In the genomic region with DNA sequence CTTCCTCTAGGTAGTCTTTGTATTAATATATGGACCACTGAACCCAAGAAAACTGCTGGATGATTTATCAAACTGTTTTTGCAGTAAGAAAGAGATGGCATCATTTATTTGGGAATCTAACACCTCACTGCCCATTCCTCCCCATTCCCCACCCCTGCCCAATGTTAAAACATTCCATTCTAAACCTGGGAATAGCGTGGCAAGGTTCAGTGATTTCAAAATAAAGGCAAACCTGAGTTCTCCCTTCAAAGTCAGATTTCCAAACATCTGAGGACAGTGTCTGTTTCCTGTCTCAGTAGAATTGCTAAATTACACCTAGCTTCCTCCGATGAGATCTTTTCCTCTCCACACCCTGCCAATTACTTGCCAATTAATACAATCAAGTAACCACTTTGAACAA, we compare ENCODE assay signal across 18 cellular contexts.
DNase-seq lines count a peak whose midpoint lies in the region; ATAC-seq, FAIRE-seq and TF ChIP-seq lines count a peak whose summit lies in the region.
"Had no signal": no experiment of that assay in that cellular context is flagged by ENCODE, and none has a peak within 500 bp of the region (broad histone marks: within the 10 kb centered on the region; RNA-seq: fewer than 3 reads in every experiment).

No MANE protein-coding gene starts in this region.

- no peaks in the 10 kb centered on the region for H3K36me3 Mint-ChIP-seq in astrocyte (ENCODE audit: low read depth, unreplicated experiment)
- H3K36me3 Mint-ChIP-seq: IgD-negative memory B cell had no signal

- in situ Hi-C loops in HepG2 (cut with HindIII; ENCODE audit: extremely low pct_ligation_motif_present, low pct_unique_long_range_greater_than_20kb) = no loop called here

- H3K4me3 Mint-ChIP-seq in astrocyte (ENCODE audit: unreplicated experiment) = no peak overlapping the region
- H3K4me3 Mint-ChIP-seq: IgD-negative memory B cell had no signal

- CTCF ChIA-PET in HepG2 (lab: Yijun Ruan, JAX; ENCODE audit: low intra/inter-chr PET ratio, low total read pairs) = no interaction called here

- H3K9ac ChIP-seq in astrocyte (ENCODE audit: low read length) = no peak overlapping the region
- H3K9ac ChIP-seq in HepG2 (ENCODE audit: insufficient read depth, low read depth, low read length) = peak overlapping the region; percentile 19; the same call in 1 of the 2 replicates
- H3K9ac ChIP-seq: BLaER1 treated with 17β-estradiol and CSF1 and Interleukin-3, amounts not matched to agents 10 nM and 100 nM had no signal

- no peak for TF ChIP-seq EP300 in HepG2 (IDR thresholded peaks at IDR 0.05; ENCODE audit: low read depth in 2 of 2, low read length in 2 of 2)
- TF ChIP-seq EP300 in HepG2 (CRISPR knock-in tag; IDR thresholded peaks at IDR 0.05; ENCODE audit: borderline replicate concordance) = no peak

- peaks cover 4% of the 10 kb centered on the region for H3K4me1 Mint-ChIP-seq in astrocyte (ENCODE audit: low read depth, unreplicated experiment)
- H3K4me1 Mint-ChIP-seq: IgD-negative memory B cell had no signal

- TF ChIP-seq CTCF in HL-60 (IDR thresholded peaks at IDR 0.05; ENCODE audit: insufficient read depth, low read length) = no peak
- no peak for TF ChIP-seq CTCF in astrocyte (IDR thresholded peaks at IDR 0.05; ENCODE audit: insufficient read depth, low read depth, low read length)
- TF ChIP-seq CTCF in HepG2 (CRISPR knock-in tag; IDR thresholded peaks at IDR 0.05) = no peak

- WGBS in HepG2 (ENCODE audit: low lambda C conversion rate) = 0% methylated on average over 2 of the region's 2 CpGs

- H3K9me3 Mint-ChIP-seq in astrocyte (ENCODE audit: unreplicated experiment) = no peaks in the 10 kb centered on the region

- H2AFZ ChIP-seq in astrocyte (ENCODE audit: low read depth, low read length) (no peak overlapping the region), HepG2 (ENCODE audit: low read length) (no peak overlapping the region)

- H3K79me2 ChIP-seq in astrocyte (ENCODE audit: insufficient read depth, low read length) = no peaks in the 10 kb centered on the region
- no peaks in the 10 kb centered on the region for H3K79me2 ChIP-seq in HepG2 (ENCODE audit: insufficient read depth, low read length)

- POLR2A ChIA-PET in HepG2 (lab: Yijun Ruan, JAX) = interaction anchor here (1.6 kb wide), 1 partner anchor 31 kb away, joined by 3 read pairs; no protein-coding TSS in a partner anchor

- H4K20me1 ChIP-seq in astrocyte (ENCODE audit: insufficient read depth, low read length) (no peaks in the 10 kb centered on the region), HepG2 (ENCODE audit: insufficient read depth, low read length) (no peaks in the 10 kb centered on the region)
- H4K20me1 ChIP-seq: BLaER1 treated with 17β-estradiol and CSF1 and Interleukin-3, amounts not matched to agents 10 nM and 100 nM had no signal

- intact Hi-C loops in HepG2 (cut with micrococcal nuclease; ENCODE audit: unreplicated experiment) = no loop called here

- H3K4me1 ChIP-seq in astrocyte (ENCODE audit: insufficient read depth, low read length) (no peaks in the 10 kb centered on the region), HepG2 (ENCODE audit: insufficient read depth, low read length) (peaks cover 58% of the 10 kb centered on the region)

- peak; percentile 13 to 17 for DNase-seq in AML-193 (lab: John Stamatoyannopoulos, UW)
- peak in 1 of 2 experiments; percentile 27 for DNase-seq in HL-60 (ENCODE audit: low read depth in 1 of 2, low spot score in 1 of 2)
- DNase-seq in astrocyte (ENCODE audit: low read depth) = no peak
- no peak for DNase-seq in HepG2 (ENCODE audit: low spot score)
- DNase-seq in CD1c-positive myeloid dendritic cell (ENCODE audit: extremely low spot score) = no peak
- no peak for DNase-seq in activated CD8-positive, alpha-beta memory T cell treated with anti-CD3 and anti-CD28 coated beads, Interleukin-2, amount 50 U/mL, for 48 hours
- DNase-seq: DMS 273 treated with DMSO at 0.1 percent for 48 hours, GDM1, NCI-H1105 treated with DMSO at 0.1 percent for 48 hours, NCI-H1930, NCI-H446, PC-3 had no signal

- FAIRE-seq in astrocyte (lab: Jason Lieb, UNC) (no peak), HepG2 (lab: Jason Lieb, UNC) (peak; percentile 56)
- FAIRE-seq: A204.1, GM12891, GM18507 had no signal

- no TSS peak for BruUV-seq in HepG2 (replicated peaks; lab: Mats Ljungman, UMichigan)

- H3K27me3 Mint-ChIP-seq in astrocyte (ENCODE audit: low read depth, unreplicated experiment) = peaks cover 4% of the 10 kb centered on the region

- no peak overlapping the region for H3K27ac Mint-ChIP-seq in astrocyte (ENCODE audit: unreplicated experiment)
- H3K27ac Mint-ChIP-seq: IgD-negative memory B cell had no signal

- H3K4me2 ChIP-seq in astrocyte (ENCODE audit: low read length) (peak overlapping the region; percentile 47), HepG2 (ENCODE audit: low read depth, low read length) (peak overlapping the region; percentile 68)

- no peak for TF ChIP-seq RAD21 in HepG2 (CRISPR knock-in tag; IDR thresholded peaks at IDR 0.05)

- TF ChIP-seq POLR2A in HepG2 (IDR thresholded peaks at IDR 0.05; ENCODE audit: insufficient read depth in 1 of 2, low read depth in 2 of 2, low read length in 2 of 2) = no peak

- H3K36me3 ChIP-seq in astrocyte (ENCODE audit: insufficient read depth, low read length) = no peaks in the 10 kb centered on the region
- H3K36me3 ChIP-seq in HepG2 (replicated peaks in 1 of 2; ENCODE audit: control insufficient read depth in 1 of 2, insufficient read depth in 2 of 2, low read length in 2 of 2) = no peaks in the 10 kb centered on the region
- H3K36me3 ChIP-seq: BLaER1 treated with 17β-estradiol and CSF1 and Interleukin-3, amounts not matched to agents 10 nM and 100 nM had no signal

- no peak overlapping the region for H3K4me3 ChIP-seq in HL-60 (replicated peaks; ENCODE audit: insufficient read depth, low read length)
- no peak overlapping the region for H3K4me3 ChIP-seq in astrocyte (ENCODE audit: insufficient read depth, low read depth, low read length)
- H3K4me3 ChIP-seq in HepG2 (replicated peaks in 1 of 3; ENCODE audit: insufficient read depth in 1 of 3, low read depth in 2 of 3, low read length in 3 of 3) = no peak overlapping the region
- H3K4me3 ChIP-seq: BLaER1 treated with 17β-estradiol and CSF1 and Interleukin-3, amounts not matched to agents 10 nM and 100 nM had no signal

- H3K27me3 ChIP-seq in HL-60 (ENCODE audit: insufficient read depth, poor library complexity, severe bottlenecking) (no peaks in the 10 kb centered on the region), astrocyte (ENCODE audit: insufficient read depth, low read length) (no peaks in the 10 kb centered on the region), HepG2 (ENCODE audit: control insufficient read depth in 1 of 2, insufficient read depth in 2 of 2, low read length in 2 of 2) (peaks cover 0 to 2% of the 10 kb centered on the region in 2 experiments; a peak in 1 of 5 replicates)
- H3K27me3 ChIP-seq: BLaER1 treated with 17β-estradiol and CSF1 and Interleukin-3, amounts not matched to agents 10 nM and 100 nM had no signal

- no peak for ATAC-seq in HepG2
- no peak for ATAC-seq in HG03097 (IDR thresholded peaks at IDR 0.05; ENCODE audit: low FRiP score, unreplicated experiment)
- ATAC-seq: PC-3 had no signal

- H3K9me3 ChIP-seq in astrocyte (ENCODE audit: insufficient read depth, low read depth, low read length) (no peaks in the 10 kb centered on the region), HepG2 (ENCODE audit: low read length) (peaks cover 14% of the 10 kb centered on the region)

- H3K27ac ChIP-seq in HL-60 (replicated peaks) (peak overlapping the region; percentile 44), astrocyte (ENCODE audit: low read depth, low read length) (no peak overlapping the region), HepG2 (ENCODE audit: extremely low read length, insufficient read depth, low read length) (peak overlapping the region; percentile 69)
- H3K27ac ChIP-seq: BLaER1 treated with 17β-estradiol and CSF1 and Interleukin-3, amounts not matched to agents 10 nM and 100 nM had no signal

TF ChIP-seq in HepG2, 621 proteins besides CTCF, POLR2A, EP300 and RAD21:
- TF ChIP-seq ZNF235 (CRISPR knock-in tag; IDR thresholded peaks at IDR 0.05; ENCODE audit: borderline replicate concordance) (no peak), TSC22D2 (CRISPR knock-in tag; IDR thresholded peaks at IDR 0.05; ENCODE audit: borderline replicate concordance) (no peak), RAD51 (IDR thresholded peaks at IDR 0.05; ENCODE audit: borderline replicate concordance) (no peak), ETV5 (CRISPR knock-in tag; IDR thresholded peaks at IDR 0.05; ENCODE audit: borderline replicate concordance) (peak; percentile 2; the same call in 1 of the 2 replicates), CHD4 (IDR thresholded peaks at IDR 0.05; ENCODE audit: borderline replicate concordance, low read length) (no peak), PHF20 (CRISPR knock-in tag; IDR thresholded peaks at IDR 0.05) (no peak), SCMH1 (CRISPR knock-in tag; IDR thresholded peaks at IDR 0.05; ENCODE audit: borderline replicate concordance) (no peak), PPARG (CRISPR knock-in tag; conservative IDR thresholded peaks at IDR 0.05) (0 out of 2 replicates have a peak, but pooled peaks have one; percentile 3), SP4 (CRISPR knock-in tag; IDR thresholded peaks at IDR 0.05) (no peak), ZNF792 (CRISPR knock-in tag; IDR thresholded peaks at IDR 0.05) (no peak), ZNF260 (CRISPR knock-in tag; IDR thresholded peaks at IDR 0.05; ENCODE audit: borderline replicate concordance, low read depth) (no peak), ZNF20 (CRISPR knock-in tag; IDR thresholded peaks at IDR 0.05) (no peak), ZNF737 (CRISPR knock-in tag; IDR thresholded peaks at IDR 0.05; ENCODE audit: borderline replicate concordance) (no peak)
- TF ChIP-seq, protein P1, sequence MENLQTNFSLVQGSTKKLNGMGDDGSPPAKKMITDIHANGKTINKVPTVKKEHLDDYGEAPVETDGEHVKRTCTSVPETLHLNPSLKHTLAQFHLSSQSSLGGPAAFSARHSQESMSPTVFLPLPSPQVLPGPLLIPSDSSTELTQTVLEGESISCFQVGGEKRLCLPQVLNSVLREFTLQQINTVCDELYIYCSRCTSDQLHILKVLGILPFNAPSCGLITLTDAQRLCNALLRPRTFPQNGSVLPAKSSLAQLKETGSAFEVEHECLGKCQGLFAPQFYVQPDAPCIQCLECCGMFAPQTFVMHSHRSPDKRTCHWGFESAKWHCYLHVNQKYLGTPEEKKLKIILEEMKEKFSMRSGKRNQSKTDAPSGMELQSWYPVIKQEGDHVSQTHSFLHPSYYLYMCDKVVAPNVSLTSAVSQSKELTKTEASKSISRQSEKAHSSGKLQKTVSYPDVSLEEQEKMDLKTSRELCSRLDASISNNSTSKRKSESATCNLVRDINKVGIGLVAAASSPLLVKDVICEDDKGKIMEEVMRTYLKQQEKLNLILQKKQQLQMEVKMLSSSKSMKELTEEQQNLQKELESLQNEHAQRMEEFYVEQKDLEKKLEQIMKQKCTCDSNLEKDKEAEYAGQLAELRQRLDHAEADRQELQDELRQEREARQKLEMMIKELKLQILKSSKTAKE (CRISPR knock-in tag; IDR thresholded peaks at IDR 0.05; ENCODE audit: borderline replicate concordance) = peak; percentile 6; the same call in 1 of the 2 replicates

Comparison
In these comparisons a context has a peak if more than half of its experiments do, and no peak if none do; other contexts are left out.
1. DNase-seq: peak in AML-193 (2 of 2); none in astrocyte (single experiment), HepG2 (single experiment), CD1c-positive myeloid dendritic cell (single experiment) and activated CD8-positive, alpha-beta memory T cell treated with anti-CD3 and anti-CD28 coated beads, Interleukin-2, amount 50 U/mL, for 48 hours (single experiment).